Comparison of ENCODE assay signal across 17 cellular contexts in genomic region chr1:150808851-150809250, GRCh38. TPM values are rescaled to one million over a fixed set of nuclear protein-coding genes. Genes with fewer than 3 reads are reported as not detected.
DNase-seq lines count a peak whose midpoint lies in the region; ATAC-seq, FAIRE-seq and TF ChIP-seq lines count a peak whose summit lies in the region.
"Had no signal": no experiment of that assay in that cellular context is flagged by ENCODE, and none has a peak within 500 bp of the region (broad histone marks: within the 10 kb centered on the region; RNA-seq: fewer than 3 reads in every experiment).

No MANE protein-coding gene starts in this region.

- H2AFZ ChIP-seq in keratinocyte (ENCODE audit: control insufficient read depth, low read length) = no peak overlapping the region

- no peak overlapping the region for H3K27ac ChIP-seq in keratinocyte (ENCODE audit: control insufficient read depth, insufficient read depth, low read length)
- H3K27ac ChIP-seq in WERI-Rb-1 = no peak overlapping the region

- H3K36me3 ChIP-seq in BJ (ENCODE audit: control insufficient read depth, insufficient read depth, low read length) (peaks cover 10% of the 10 kb centered on the region), keratinocyte (ENCODE audit: control insufficient read depth in 2 of 2, extremely low read depth in 1 of 2, insufficient read depth in 2 of 2, low read length in 2 of 2) (peaks cover 6 to 20% of the 10 kb centered on the region in 2 experiments), WERI-Rb-1 (peaks cover 33% of the 10 kb centered on the region)

- no peak overlapping the region for H3K9ac ChIP-seq in keratinocyte (ENCODE audit: control insufficient read depth, extremely low read depth, insufficient read depth, low read length)

- H3K4me3 ChIP-seq in BJ (ENCODE audit: low read depth, low read length) = no peak overlapping the region
- no peak overlapping the region for H3K4me3 ChIP-seq in keratinocyte (ENCODE audit: control insufficient read depth in 2 of 3, extremely low read depth in 1 of 3, insufficient read depth in 2 of 3, low read depth in 1 of 3, low read length in 3 of 3)
- H3K4me3 ChIP-seq in WERI-Rb-1 (ENCODE audit: low read depth, low read length) = no peak overlapping the region

- H3K27ac Mint-ChIP-seq in endothelial cell (ENCODE audit: unreplicated experiment) = no peak overlapping the region
- H3K27ac Mint-ChIP-seq in stimulated activated naive CD8-positive, alpha-beta T cell treated with anti-CD3 and anti-CD28 coated beads, Interleukin-15, amount 100 ng/mL, for 72 hours = no peak overlapping the region

- H3K27me3 Mint-ChIP-seq in endothelial cell (ENCODE audit: unreplicated experiment) = peaks cover 5% of the 10 kb centered on the region
- H3K27me3 Mint-ChIP-seq in stimulated activated naive CD8-positive, alpha-beta T cell treated with anti-CD3 and anti-CD28 coated beads, Interleukin-15, amount 100 ng/mL, for 72 hours = no peaks in the 10 kb centered on the region
- H3K27me3 Mint-ChIP-seq: CD4-positive, alpha-beta memory T cell had no signal

- peak overlapping the region; percentile 40 for H3K4me2 ChIP-seq in keratinocyte (ENCODE audit: control insufficient read depth, extremely low read depth, insufficient read depth, low read depth, low read length)

- TF ChIP-seq CTCF in BJ (IDR thresholded peaks at IDR 0.05; ENCODE audit: insufficient read depth, low read depth, low read length) (no peak), endothelial cell (IDR thresholded peaks at IDR 0.05; ENCODE audit: unreplicated experiment) (no peak), keratinocyte (optimal IDR thresholded peaks at IDR 0.05 in 1 of 3, IDR thresholded peaks at IDR 0.05 in 1 of 3, conservative IDR thresholded peaks at IDR 0.05 in 1 of 3; ENCODE audit: extremely low read depth in 1 of 3, insufficient read depth in 2 of 3, low read length in 3 of 3) (no peak), WERI-Rb-1 (IDR thresholded peaks at IDR 0.05; ENCODE audit: low read depth, low read length) (no peak)

- no peak for ATAC-seq in stimulated activated naive CD8-positive, alpha-beta T cell treated with anti-CD3 and anti-CD28 coated beads, Interleukin-15, amount 100 ng/mL, for 72 hours
- ATAC-seq: esophagus mucosa, left colon had no signal

- H4K20me1 ChIP-seq in keratinocyte (ENCODE audit: control insufficient read depth, extremely low read depth, insufficient read depth, low read length) = no peaks in the 10 kb centered on the region

- no peaks in the 10 kb centered on the region for H3K27me3 ChIP-seq in BJ (ENCODE audit: control insufficient read depth, insufficient read depth, low read length)
- H3K27me3 ChIP-seq in keratinocyte (ENCODE audit: control insufficient read depth, extremely low read depth, insufficient read depth, low read length) = no peaks in the 10 kb centered on the region
- no peaks in the 10 kb centered on the region for H3K27me3 ChIP-seq in WERI-Rb-1 (ENCODE audit: insufficient read depth, low read depth, severe bottlenecking)
- H3K27me3 ChIP-seq: right atrium auricular region had no signal

- H3K9me3 Mint-ChIP-seq in endothelial cell (ENCODE audit: unreplicated experiment) = no peaks in the 10 kb centered on the region
- H3K9me3 Mint-ChIP-seq in stimulated activated naive CD8-positive, alpha-beta T cell treated with anti-CD3 and anti-CD28 coated beads, Interleukin-15, amount 100 ng/mL, for 72 hours = no peaks in the 10 kb centered on the region

- peak; percentile 20 for FAIRE-seq in keratinocyte (lab: Jason Lieb, UNC)

- DNase-seq in BJ (ENCODE audit: low read depth) = peak; percentile 46
- DNase-seq in endothelial cell (ENCODE audit: low spot score) = no peak
- DNase-seq in keratinocyte (ENCODE audit: low read depth, low spot score) = no peak
- peak; percentile 76 for DNase-seq in stromal cell of bone marrow (ENCODE audit: low read depth)
- no peak for DNase-seq in WERI-Rb-1
- no peak for DNase-seq in NCI-H446 treated with DMSO at 0.1 percent for 48 hours (lab: John Stamatoyannopoulos, UW)
- no peak for DNase-seq in kidney tubule cell (ENCODE audit: low spot score)
- no peak for DNase-seq in stimulated activated naive CD8-positive, alpha-beta T cell treated with anti-CD3 and anti-CD28 coated beads, Interleukin-15, amount 100 ng/mL, for 72 hours
- DNase-seq: activated CD4-positive, alpha-beta T cell treated with anti-CD3 and anti-CD28 coated beads for 4 hours; CD4-positive, alpha-beta memory T cell; left colon; midbrain; NCI-H226; NK-92 treated with Interleukin-12 subunit alpha and Interleukin-12 subunit beta, amount 100 ng/mL, for 24 hours; stimulated activated CD4-positive, alpha-beta T cell treated with anti-CD3 and anti-CD28 coated beads, Interleukin-1b, Interleukin-23, amount 100 ng/mL, for 48 hours had no signal

- CTCF ChIA-PET in BJ (lab: Yijun Ruan, JAX) = interaction anchor here (1.1 to 3.9 kb wide), 5 partner anchors 12 to 348 kb away, joined by 3 to 17 read pairs (median 6); no protein-coding TSS in a partner anchor

- H3K9me3 ChIP-seq in keratinocyte (ENCODE audit: control insufficient read depth, low read depth, low read length) = no peaks in the 10 kb centered on the region
- H3K9me3 ChIP-seq in WERI-Rb-1 (ENCODE audit: severe bottlenecking) = no peaks in the 10 kb centered on the region
- H3K9me3 ChIP-seq: right atrium auricular region had no signal

- no peaks in the 10 kb centered on the region for H3K9me1 ChIP-seq in keratinocyte (ENCODE audit: control insufficient read depth, extremely low read depth, insufficient read depth, low read length)

- dilution Hi-C loops in keratinocyte (cut with MboI; ENCODE audit: extremely low pct_ligation_motif_present, low sequenced_read_pairs) = loop anchor here (25.0 kb wide), 1 partner anchor 172 kb away; the partner anchor contains the start of gene ENSA

- peaks cover 54% of the 10 kb centered on the region for H3K4me1 Mint-ChIP-seq in endothelial cell (ENCODE audit: unreplicated experiment)
- peaks cover 20% of the 10 kb centered on the region for H3K4me1 Mint-ChIP-seq in stimulated activated naive CD8-positive, alpha-beta T cell treated with anti-CD3 and anti-CD28 coated beads, Interleukin-15, amount 100 ng/mL, for 72 hours

- H3K36me3 Mint-ChIP-seq in endothelial cell (ENCODE audit: low read depth, unreplicated experiment) = peaks cover 5% of the 10 kb centered on the region

- H3K4me1 ChIP-seq in keratinocyte (ENCODE audit: control insufficient read depth, extremely low read depth, insufficient read depth, low read length) = peaks cover 29% of the 10 kb centered on the region
- H3K4me1 ChIP-seq: right atrium auricular region had no signal

- no peaks in the 10 kb centered on the region for H3K79me2 ChIP-seq in keratinocyte (ENCODE audit: control insufficient read depth, insufficient read depth, low read length)

- H3K4me3 Mint-ChIP-seq in endothelial cell (ENCODE audit: unreplicated experiment) = peak overlapping the region; percentile 1
- H3K4me3 Mint-ChIP-seq in stimulated activated naive CD8-positive, alpha-beta T cell treated with anti-CD3 and anti-CD28 coated beads, Interleukin-15, amount 100 ng/mL, for 72 hours = no peak overlapping the region
- H3K4me3 Mint-ChIP-seq: CD4-positive, alpha-beta memory T cell had no signal

- POLR2A ChIA-PET in BJ (lab: Charles Lee) = interaction anchor here (0.6 kb wide), 1 partner anchor 14 kb away, joined by 18 read pairs; no protein-coding TSS in a partner anchor

RNA-seq across cellular contexts. Expression of gene CTSK, which starts 0.8 kb away (rescaled TPM):
- polyA plus RNA-seq in BJ (2011; rRNA removed) = 70.7 and 91.1 TPM in 2 replicates
- polyA minus RNA-seq in BJ (2011; rRNA and poly(A)+ RNA removed) = 11.0 and 15.2 TPM in 2 replicates
- total RNA-seq in endothelial cell (ENCODE audit: unreplicated experiment) = 110 TPM
- polyA plus RNA-seq in keratinocyte = 20.0 to 71.7 TPM (median 40.5 TPM) in 3 replicates
- 53.7 TPM for polyA plus RNA-seq in keratinocyte (2011; ENCODE audit: low read depth)
- polyA plus RNA-seq in keratinocyte (2011; cell fraction: cytosol; rRNA removed) = 18.6 and 19.4 TPM in 2 replicates
- 51.5 and 71.7 TPM in 2 replicates for polyA plus RNA-seq in keratinocyte (2011; cell fraction: nucleus; rRNA removed)
- 11.5 and 14.0 TPM in 2 replicates for polyA plus RNA-seq in keratinocyte (2012; ENCODE audit: low replicate concordance)
- 10.4 to 34.2 TPM (median 19.0 TPM) in 3 replicates for polyA minus RNA-seq in keratinocyte
- 11.5 TPM for polyA minus RNA-seq in keratinocyte (2011; cell fraction: cytosol; rRNA and poly(A)+ RNA removed)
- polyA minus RNA-seq in keratinocyte (2011; cell fraction: nucleus; rRNA and poly(A)+ RNA removed) = 8.0 and 21.4 TPM in 2 replicates

RNA-seq across cellular contexts. Expression of gene CTSS, which starts 43.3 kb away (rescaled TPM):
- polyA plus RNA-seq in BJ (2011; rRNA removed) (1.1 and 1.5 TPM in 2 replicates), keratinocyte (1.4 to 1.8 TPM (median 1.7 TPM) in 3 replicates)
- polyA minus RNA-seq in BJ (2011; rRNA and poly(A)+ RNA removed) = 0.10 and 0.38 TPM in 2 replicates
- total RNA-seq in endothelial cell (ENCODE audit: unreplicated experiment) = 0.33 TPM
- 0.57 TPM for polyA plus RNA-seq in keratinocyte (2011; ENCODE audit: low read depth)
- 0.75 and 1.2 TPM in 2 replicates for polyA plus RNA-seq in keratinocyte (2011; cell fraction: cytosol; rRNA removed)
- 1.8 and 3.2 TPM in 2 replicates for polyA plus RNA-seq in keratinocyte (2011; cell fraction: nucleus; rRNA removed)
- polyA plus RNA-seq in keratinocyte (2012; ENCODE audit: low replicate concordance) = 0.08 and 2.4 TPM in 2 replicates
- polyA minus RNA-seq in keratinocyte = 0.30 to 0.51 TPM (median 0.30 TPM) in 3 replicates
- not detected for polyA minus RNA-seq in keratinocyte (2011; cell fraction: cytosol; rRNA and poly(A)+ RNA removed)
- polyA minus RNA-seq in keratinocyte (2011; cell fraction: nucleus; rRNA and poly(A)+ RNA removed) = 0.84 and 3.9 TPM in 2 replicates

Comparison
In these comparisons a context has a peak if more than half of its experiments do, and no peak if none do; other contexts are left out.
1. DNase-seq: peak in BJ (single experiment) and stromal cell of bone marrow (single experiment); none in endothelial cell (single experiment), keratinocyte (single experiment), WERI-Rb-1 (single experiment), NCI-H446 treated with DMSO at 0.1 percent for 48 hours (single experiment), kidney tubule cell (single experiment) and stimulated activated naive CD8-positive, alpha-beta T cell treated with anti-CD3 and anti-CD28 coated beads, Interleukin-15, amount 100 ng/mL, for 72 hours (0 of 2).